ENCODE assay signal across 8 cellular contexts in the genomic region with DNA sequence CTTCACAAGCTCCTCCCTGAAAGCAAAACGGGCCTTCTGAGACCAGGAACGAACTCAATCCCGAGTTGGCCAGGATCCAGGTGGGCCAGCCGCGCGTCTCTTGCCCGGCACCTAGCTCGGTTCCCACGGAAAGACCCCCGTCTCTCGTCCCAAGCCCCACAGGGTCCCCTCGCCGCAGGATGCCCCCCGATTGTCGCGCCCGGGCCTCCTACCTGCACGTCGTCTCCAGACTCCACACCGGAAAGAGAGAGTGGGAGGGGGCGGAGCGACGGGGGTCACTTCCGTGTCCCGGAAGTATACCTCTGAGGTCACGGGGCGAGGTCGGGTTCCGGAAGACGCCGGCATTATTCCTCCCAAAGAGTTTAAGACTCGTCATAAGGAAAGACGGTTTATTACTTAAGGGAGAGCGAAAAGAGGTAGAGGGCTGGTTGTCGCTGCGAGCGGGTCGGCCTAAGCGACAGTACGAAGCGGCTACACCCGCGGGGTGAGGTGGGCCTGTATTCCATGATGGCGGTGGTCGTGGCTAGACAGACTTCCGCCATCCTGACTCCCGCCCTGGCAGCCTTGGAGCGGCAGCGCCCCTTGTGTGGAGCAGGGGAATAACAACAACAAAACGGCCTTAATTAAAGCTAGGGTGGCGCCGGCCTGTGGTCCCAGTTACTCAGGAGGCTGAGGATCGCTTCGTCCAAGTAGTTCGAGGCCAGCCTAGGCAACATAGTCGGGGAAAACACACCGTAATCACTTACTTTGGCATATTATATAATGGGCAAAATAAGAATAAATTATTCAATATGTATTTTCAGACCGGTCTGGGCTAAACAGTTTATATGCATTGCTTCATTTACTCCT. TPM values are rescaled to one million over a fixed set of nuclear protein-coding genes. Genes with fewer than 3 reads are reported as not detected.
DNase-seq lines count a peak whose midpoint lies in the region; ATAC-seq and TF ChIP-seq lines count a peak whose summit lies in the region.

A gene (minus strand): TSS at position 249 of the 849 bp plus-strand sequence. CDS start 2,006 bp downstream, outside the sequence.

- intact Hi-C loops in left lung (cut with DNase I) = no loop called here

- peak within 1 kb of the TSS; percentile 95 to 99 (median 97) for H3K27ac ChIP-seq in BLaER1 treated with 17β-estradiol and CSF1 and Interleukin-3, amounts not matched to agents 10 nM and 100 nM
- peak within 1 kb of the TSS; percentile 90 to 95 for H3K27ac ChIP-seq in coronary artery
- H3K27ac ChIP-seq in left lung = peak within 1 kb of the TSS; percentile 94 to 99

- H3K27me3 ChIP-seq in BLaER1 treated with 17β-estradiol and CSF1 and Interleukin-3, amounts not matched to agents 10 nM and 100 nM = no peaks in the 10 kb centered on the region
- no peaks in the 10 kb centered on the region for H3K27me3 ChIP-seq in left lung

- H3K9ac ChIP-seq in BLaER1 treated with 17β-estradiol and CSF1 and Interleukin-3, amounts not matched to agents 10 nM and 100 nM = peak within 1 kb of the TSS; percentile 90 to 100 (median 95)

- TF ChIP-seq CTCF in coronary artery (IDR thresholded peaks at IDR 0.05) (peak; percentile 89), left lung (IDR thresholded peaks at IDR 0.05) (peak; percentile 82 to 88)

- H3K9me3 ChIP-seq in BLaER1 treated with 17β-estradiol and CSF1 and Interleukin-3, amounts not matched to agents 10 nM and 100 nM (replicated peaks in 1 of 11) = peaks cover 0 to 11% (median 4%) of the 10 kb centered on the region in 11 experiments; a peak in 6 of 22 replicates
- no peaks in the 10 kb centered on the region for H3K9me3 ChIP-seq in left lung

- H3K4me2 ChIP-seq in BLaER1 treated with 17β-estradiol and CSF1 and Interleukin-3, amounts not matched to agents 10 nM and 100 nM = peak within 1 kb of the TSS; percentile 84 to 98 (median 91)

- peaks cover 33 to 45% (median 41%) of the 10 kb centered on the region in 11 experiments for H3K36me3 ChIP-seq in BLaER1 treated with 17β-estradiol and CSF1 and Interleukin-3, amounts not matched to agents 10 nM and 100 nM
- peaks cover 0 to 33% of the 10 kb centered on the region in 2 donors for H3K36me3 ChIP-seq in left lung

- peaks cover 43 to 56% (median 53%) of the 10 kb centered on the region in 10 experiments for H3K4me1 ChIP-seq in BLaER1 treated with 17β-estradiol and CSF1 and Interleukin-3, amounts not matched to agents 10 nM and 100 nM
- H3K4me1 ChIP-seq in left lung = peaks cover 14 to 52% of the 10 kb centered on the region in 2 donors

- ATAC-seq in HG03460 (IDR thresholded peaks at IDR 0.05; ENCODE audit: unreplicated experiment) (peak; percentile 92), left lung (peak; percentile 97)

- DNase-seq in GM19240 (ENCODE audit: insufficient read length, low spot score) (peak; percentile 92), NCI-H524 treated with DMSO at 0.1 percent for 48 hours (lab: John Stamatoyannopoulos, UW) (peak; percentile 63), coronary artery (ENCODE audit: low spot score) (peak; percentile 98), left lung (peak; percentile 94 to 96)
- peak; percentile 97 for DNase-seq in activated CD4-positive, alpha-beta T cell treated with anti-CD3 and anti-CD28 coated beads for 48 hours
- peak; percentile 85 to 91 for DNase-seq in stimulated activated CD4-positive, alpha-beta T cell treated with anti-CD3 and anti-CD28 coated beads, Interleukin-2, amount 100 ng/mL, for 48 hours

- H3K4me3 ChIP-seq in BLaER1 treated with 17β-estradiol and CSF1 and Interleukin-3, amounts not matched to agents 10 nM and 100 nM = peak within 1 kb of the TSS; percentile 77 to 96 (median 88)
- peak within 1 kb of the TSS; percentile 78 for H3K4me3 ChIP-seq in coronary artery
- H3K4me3 ChIP-seq in left lung = peak within 1 kb of the TSS; percentile 72 to 81

- H4K20me1 ChIP-seq in BLaER1 treated with 17β-estradiol and CSF1 and Interleukin-3, amounts not matched to agents 10 nM and 100 nM = peaks cover 40 to 45% (median 43%) of the 10 kb centered on the region in 11 experiments

RNA-seq across cellular contexts. Expression of the gene that starts here (rescaled TPM):
- 1,000 to 10,000 TPM; 1,428 to 1,504 TPM for total RNA-seq in left lung

Comparison
In these comparisons a context has a peak if more than half of its experiments do, and no peak if none do; other contexts are left out.
1. Peak in every context shown above with its lines: DNase-seq, ATAC-seq, H3K4me3 ChIP-seq and H3K27ac ChIP-seq.